Comparison of ENCODE assay signal across 17 cellular contexts in the genomic region with DNA sequence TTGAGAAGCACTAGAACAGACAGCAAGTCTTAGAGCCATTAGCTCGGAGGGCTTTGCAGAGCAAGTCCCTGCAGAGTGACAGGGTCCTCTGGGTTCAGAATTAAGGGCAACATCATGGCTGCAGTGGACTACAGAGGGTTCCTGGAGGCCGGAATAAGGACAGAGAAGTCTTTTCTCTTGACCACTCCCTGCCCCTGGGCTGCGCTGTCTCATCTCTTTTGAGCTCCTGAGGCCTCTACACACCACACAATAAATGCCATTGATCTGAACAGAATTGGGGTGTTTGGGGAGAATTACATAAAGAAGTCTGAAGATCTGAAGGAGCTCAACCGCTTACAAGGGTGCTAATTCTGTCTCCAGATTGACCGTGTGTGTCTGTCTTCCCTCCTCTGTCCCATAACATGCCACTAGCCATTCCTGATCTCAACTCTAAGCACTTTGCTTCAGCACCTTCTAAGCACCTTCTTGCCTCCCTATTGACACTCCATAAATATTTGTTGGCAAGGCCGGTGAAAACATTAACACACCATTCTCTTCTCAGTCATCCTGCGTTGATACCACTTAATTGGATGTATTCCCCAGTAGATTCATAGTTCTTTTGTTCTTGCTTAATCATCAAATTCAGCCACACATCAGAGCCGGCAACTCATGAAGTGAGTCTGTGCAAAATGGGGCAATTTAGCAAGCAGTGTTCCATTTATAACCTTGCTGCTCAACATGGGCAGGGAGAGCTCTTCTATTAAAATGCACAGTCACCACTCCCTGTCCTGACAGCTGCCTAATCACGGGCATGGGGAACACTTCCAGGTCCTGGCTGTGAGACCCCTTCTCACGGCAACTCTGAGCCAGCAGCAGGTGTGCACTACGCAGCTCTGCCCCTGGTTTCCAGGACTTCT. TPM values are rescaled to one million over a fixed set of nuclear protein-coding genes. Genes with fewer than 3 reads are reported as not detected.
DNase-seq lines count a peak whose midpoint lies in the region; ATAC-seq lines count a peak whose summit lies in the region.
"Had no signal": no experiment of that assay in that cellular context is flagged by ENCODE, and none has a peak within 500 bp of the region (broad histone marks: within the 10 kb centered on the region; RNA-seq: fewer than 3 reads in every experiment).

No MANE protein-coding gene starts in this region.

- no peaks in the 10 kb centered on the region for H3K4me1 Mint-ChIP-seq in activated T-cell treated with anti-CD3 and anti-CD28 coated beads, Interleukin-2, amount 50 U/mL, for 4 hours (ENCODE audit: low read depth)
- H3K4me1 Mint-ChIP-seq: activated naive CD8-positive, alpha-beta T cell treated with anti-CD3 and anti-CD28 coated beads for 36 hours; activated T-helper 17 cell treated with anti-CD3 and anti-CD28 coated beads, Interleukin-2, amount 50 U/mL, for 72 hours had no signal

- ATAC-seq in left cardiac atrium: peak; percentile 24 to 45
- ATAC-seq in activated T-cell treated with anti-CD3 and anti-CD28 coated beads, Interleukin-2, amount 50 U/mL, for 4 hours: no peak
- ATAC-seq: activated T-helper 17 cell treated with anti-CD3 and anti-CD28 coated beads, Interleukin-2, amount 50 U/mL, for 72 hours; left lung had no signal

- no peaks in the 10 kb centered on the region for H3K36me3 Mint-ChIP-seq in activated T-cell treated with anti-CD3 and anti-CD28 coated beads, Interleukin-2, amount 50 U/mL, for 4 hours (ENCODE audit: insufficient read depth)
- H3K36me3 Mint-ChIP-seq: activated naive CD8-positive, alpha-beta T cell treated with anti-CD3 and anti-CD28 coated beads for 36 hours had no signal

- DNase-seq in NCI-H146 (lab: John Stamatoyannopoulos, UW): peak; percentile 4
- no peak for DNase-seq in NCI-H146 treated with DMSO at 0.1 percent for 48 hours (lab: John Stamatoyannopoulos, UW; ENCODE audit: unreplicated experiment)
- peak; percentile 18 for DNase-seq in OCI-M1 (lab: John Stamatoyannopoulos, UW)
- DNase-seq in left cardiac atrium: no peak
- DNase-seq in renal cortical epithelial cell (ENCODE audit: low read depth): peak; percentile 22
- DNase-seq in stimulated activated CD4-positive, alpha-beta T cell treated with anti-CD3 and anti-CD28 coated beads, Interleukin-12 subunit alpha, Interleukin-12 subunit beta, amount 100 ng/mL, for 4 hours: no peak
- DNase-seq in epidermal melanocyte (ENCODE audit: insufficient read length, low spot score): no peak
- DNase-seq in activated T-cell treated with anti-CD3 and anti-CD28 coated beads, Interleukin-2, amount 50 U/mL, for 4 hours: no peak
- DNase-seq: activated CD4-positive, alpha-beta T cell treated with anti-CD3 and anti-CD28 coated beads for 4 hours; activated naive CD8-positive, alpha-beta T cell treated with anti-CD3 and anti-CD28 coated beads for 36 hours; Calu3; EL; left lung; MM.1S; mucosa of descending colon; NCI-H1930 had no signal

- H3K9me3 Mint-ChIP-seq in activated T-cell treated with anti-CD3 and anti-CD28 coated beads, Interleukin-2, amount 50 U/mL, for 4 hours: no peaks in the 10 kb centered on the region
- H3K9me3 Mint-ChIP-seq: activated naive CD8-positive, alpha-beta T cell treated with anti-CD3 and anti-CD28 coated beads for 36 hours; activated T-helper 17 cell treated with anti-CD3 and anti-CD28 coated beads, Interleukin-2, amount 50 U/mL, for 72 hours had no signal

- peaks cover 17% of the 10 kb centered on the region for H3K27me3 Mint-ChIP-seq in activated T-cell treated with anti-CD3 and anti-CD28 coated beads, Interleukin-2, amount 50 U/mL, for 4 hours (ENCODE audit: low read depth)

- H3K4me3 Mint-ChIP-seq in activated T-cell treated with anti-CD3 and anti-CD28 coated beads, Interleukin-2, amount 50 U/mL, for 4 hours: no peak overlapping the region
- H3K4me3 Mint-ChIP-seq: activated naive CD8-positive, alpha-beta T cell treated with anti-CD3 and anti-CD28 coated beads for 36 hours; activated T-helper 17 cell treated with anti-CD3 and anti-CD28 coated beads, Interleukin-2, amount 50 U/mL, for 72 hours had no signal

- intact Hi-C loops in left cardiac atrium (cut with DNase I): no loop called here

RNA-seq across cellular contexts. Expression of gene NMNAT2, which starts 49.7 kb away (rescaled TPM):
- 10 to 100 TPM; 23.3 to 33.8 TPM for total RNA-seq in left cardiac atrium
- total RNA-seq in renal cortical epithelial cell: 0.17 and 0.65 TPM in 2 replicates
- total RNA-seq in activated T-cell treated with anti-CD3 and anti-CD28 coated beads, Interleukin-2, amount 50 U/mL, for 4 hours: not detected
- total RNA-seq: activated naive CD8-positive, alpha-beta T cell treated with anti-CD3 and anti-CD28 coated beads for 36 hours; activated T-helper 17 cell treated with anti-CD3 and anti-CD28 coated beads, Interleukin-2, amount 50 U/mL, for 72 hours had no signal

Comparison
In these comparisons a context has a peak if more than half of its experiments do, and no peak if none do; other contexts are left out.
1. DNase-seq: peak in NCI-H146 (single experiment), OCI-M1 (single experiment) and renal cortical epithelial cell (single experiment); none in NCI-H146 treated with DMSO at 0.1 percent for 48 hours (single experiment), left cardiac atrium (single experiment), stimulated activated CD4-positive, alpha-beta T cell treated with anti-CD3 and anti-CD28 coated beads, Interleukin-12 subunit alpha, Interleukin-12 subunit beta, amount 100 ng/mL, for 4 hours (single experiment), epidermal melanocyte (single experiment) and activated T-cell treated with anti-CD3 and anti-CD28 coated beads, Interleukin-2, amount 50 U/mL, for 4 hours (single experiment).
2. ATAC-seq: peak in left cardiac atrium (2 of 2); none in activated T-cell treated with anti-CD3 and anti-CD28 coated beads, Interleukin-2, amount 50 U/mL, for 4 hours (0 of 2).
3. RNA of gene NMNAT2, which starts 49.7 kb away (total RNA-seq): 23.3 to 33.8 TPM in left cardiac atrium; 0.17 to 0.65 TPM in renal cortical epithelial cell and not detected in activated T-cell treated with anti-CD3 and anti-CD28 coated beads, Interleukin-2, amount 50 U/mL, for 4 hours; every median in the first group is over 10 times any median in the second.